18 cellular contexts compared by ENCODE assay signal in the genomic region with DNA sequence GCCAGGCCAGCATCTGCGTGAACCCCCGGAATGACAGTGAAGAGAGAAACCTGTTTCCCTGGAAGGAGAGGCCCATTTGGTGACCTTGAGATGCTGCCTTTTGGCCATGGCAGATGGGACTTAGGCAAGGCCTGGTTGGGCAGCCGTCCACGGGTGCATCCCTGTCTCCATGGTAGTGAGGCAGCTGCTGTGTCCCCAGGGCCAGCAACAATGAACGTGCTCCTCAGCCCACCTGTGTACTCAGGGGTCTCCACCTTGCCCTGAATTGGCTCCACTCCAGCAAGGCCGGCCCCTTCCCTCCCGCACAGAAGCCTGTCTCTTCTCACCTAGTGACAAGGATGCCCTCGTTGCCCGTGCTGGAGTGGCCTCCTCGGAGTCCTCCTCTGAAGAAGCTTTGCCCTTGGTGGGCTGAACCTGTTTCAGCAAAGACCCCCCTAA.
A peak's percentile ranks its signal among the peaks of the same experiment; 100 is the strongest.
DNase-seq lines count a peak whose midpoint lies in the region; ATAC-seq and TF ChIP-seq lines count a peak whose summit lies in the region.
"Had no signal": no experiment of that assay in that cellular context is flagged by ENCODE, and none has a peak within 500 bp of the region (broad histone marks: within the 10 kb centered on the region; RNA-seq: fewer than 3 reads in every experiment).

No MANE protein-coding gene starts in this region.

- no peak for TF ChIP-seq POLR2A in stomach (IDR thresholded peaks at IDR 0.05)

- no peak for TF ChIP-seq CTCF in stomach (IDR thresholded peaks at IDR 0.05)
- TF ChIP-seq CTCF in BE2C (IDR thresholded peaks at IDR 0.05; ENCODE audit: low read depth, low read length): no peak

- H3K27me3 ChIP-seq in stomach (peaks cover 0 to 79% (median 0%) of the 10 kb centered on the region in 3 donors), BE2C (no peaks in the 10 kb centered on the region)

- H3K27ac ChIP-seq in stomach: no peak overlapping the region
- H3K27ac ChIP-seq: A549, C4-2B, GM23248, HL-60 had no signal

- H3K36me3 Mint-ChIP-seq in activated T-cell treated with anti-CD3 and anti-CD28 coated beads, Interleukin-2, amount 50 U/mL, for 24 hours (ENCODE audit: low read depth): no peaks in the 10 kb centered on the region
- no peaks in the 10 kb centered on the region for H3K36me3 Mint-ChIP-seq in activated T-cell treated with anti-CD3 and anti-CD28 coated beads, Interleukin-2, amount 50 U/mL, for 4 hours (ENCODE audit: insufficient read depth)
- H3K36me3 Mint-ChIP-seq in natural killer cell treated with Interleukin-12 subunit alpha and Interleukin-12 subunit beta and Interleukin-15 and Interleukin-18, amount 100 ng/mL, for 72 hours: no peaks in the 10 kb centered on the region

- intact Hi-C loops in stomach (cut with DNase I; ENCODE audit: low total_unique reads): no loop called here

- H3K4me3 ChIP-seq in stomach: no peak overlapping the region
- no peak overlapping the region for H3K4me3 ChIP-seq in BE2C (ENCODE audit: low read depth, low read length)
- H3K4me3 ChIP-seq: A549, GM23248 had no signal

- no peak overlapping the region for H3K4me3 Mint-ChIP-seq in activated T-cell treated with anti-CD3 and anti-CD28 coated beads, Interleukin-2, amount 50 U/mL, for 24 hours
- H3K4me3 Mint-ChIP-seq in activated T-cell treated with anti-CD3 and anti-CD28 coated beads, Interleukin-2, amount 50 U/mL, for 4 hours: no peak overlapping the region
- no peak overlapping the region for H3K4me3 Mint-ChIP-seq in natural killer cell treated with Interleukin-12 subunit alpha and Interleukin-12 subunit beta and Interleukin-15 and Interleukin-18, amount 100 ng/mL, for 72 hours

- H3K36me3 ChIP-seq in stomach (no peaks in the 10 kb centered on the region), BE2C (no peaks in the 10 kb centered on the region)

- H3K4me1 ChIP-seq in stomach (no peaks in the 10 kb centered on the region), BE2C (no peaks in the 10 kb centered on the region)
- H3K4me1 ChIP-seq: A549 had no signal

- no peaks in the 10 kb centered on the region for H3K4me1 Mint-ChIP-seq in activated T-cell treated with anti-CD3 and anti-CD28 coated beads, Interleukin-2, amount 50 U/mL, for 24 hours (ENCODE audit: low read depth)
- H3K4me1 Mint-ChIP-seq in activated T-cell treated with anti-CD3 and anti-CD28 coated beads, Interleukin-2, amount 50 U/mL, for 4 hours (ENCODE audit: low read depth): no peaks in the 10 kb centered on the region
- H3K4me1 Mint-ChIP-seq in natural killer cell treated with Interleukin-12 subunit alpha and Interleukin-12 subunit beta and Interleukin-15 and Interleukin-18, amount 100 ng/mL, for 72 hours (ENCODE audit: low read depth in 2 of 2): no peaks in the 10 kb centered on the region

- no peak overlapping the region for H3K27ac Mint-ChIP-seq in activated T-cell treated with anti-CD3 and anti-CD28 coated beads, Interleukin-2, amount 50 U/mL, for 24 hours
- H3K27ac Mint-ChIP-seq in natural killer cell treated with Interleukin-12 subunit alpha and Interleukin-12 subunit beta and Interleukin-15 and Interleukin-18, amount 100 ng/mL, for 72 hours: no peak overlapping the region

- TF ChIP-seq EP300 in stomach (IDR thresholded peaks at IDR 0.05): no peak

- WGBS in stomach, 5 donors: 69 to 78% (median 77%) methylated on average over 9 to 10 of the region's 10 CpGs

- no peaks in the 10 kb centered on the region for H3K27me3 Mint-ChIP-seq in activated T-cell treated with anti-CD3 and anti-CD28 coated beads, Interleukin-2, amount 50 U/mL, for 24 hours
- H3K27me3 Mint-ChIP-seq in activated T-cell treated with anti-CD3 and anti-CD28 coated beads, Interleukin-2, amount 50 U/mL, for 4 hours (ENCODE audit: low read depth): no peaks in the 10 kb centered on the region
- H3K27me3 Mint-ChIP-seq in natural killer cell treated with Interleukin-12 subunit alpha and Interleukin-12 subunit beta and Interleukin-15 and Interleukin-18, amount 100 ng/mL, for 72 hours: no peaks in the 10 kb centered on the region

- peak; percentile 18 for DNase-seq in activated T-cell treated with anti-CD3 and anti-CD28 coated beads, Interleukin-2, amount 50 U/mL, for 24 hours
- DNase-seq in activated T-cell treated with anti-CD3 and anti-CD28 coated beads, Interleukin-2, amount 50 U/mL, for 4 hours: no peak
- DNase-seq in activated CD8-positive, alpha-beta memory T cell treated with anti-CD3 and anti-CD28 coated beads, Interleukin-2, amount 50 U/mL, for 48 hours: peak; percentile 36
- DNase-seq in natural killer cell treated with Interleukin-12 subunit alpha and Interleukin-12 subunit beta and Interleukin-15 and Interleukin-18, amount 100 ng/mL, for 72 hours (ENCODE audit: low spot score): peak; percentile 47
- peak; percentile 22 for DNase-seq in stomach
- DNase-seq in BE2C: no peak
- DNase-seq in SKM-1 treated with dmso at 0.1 percent for 144 hours (lab: John Stamatoyannopoulos, UW; ENCODE audit: unreplicated experiment): no peak
- DNase-seq: DND-41, GM23248, NCI-H187, NCI-H2171 treated with DMSO at 0.1 percent for 48 hours, NCI-H774, RPMI8226 had no signal

- no peaks in the 10 kb centered on the region for H3K9me3 Mint-ChIP-seq in activated T-cell treated with anti-CD3 and anti-CD28 coated beads, Interleukin-2, amount 50 U/mL, for 24 hours
- no peaks in the 10 kb centered on the region for H3K9me3 Mint-ChIP-seq in activated T-cell treated with anti-CD3 and anti-CD28 coated beads, Interleukin-2, amount 50 U/mL, for 4 hours
- no peaks in the 10 kb centered on the region for H3K9me3 Mint-ChIP-seq in natural killer cell treated with Interleukin-12 subunit alpha and Interleukin-12 subunit beta and Interleukin-15 and Interleukin-18, amount 100 ng/mL, for 72 hours

- ATAC-seq in activated T-cell treated with anti-CD3 and anti-CD28 coated beads, Interleukin-2, amount 50 U/mL, for 4 hours: no peak
- no peak for ATAC-seq in natural killer cell treated with Interleukin-12 subunit alpha and Interleukin-12 subunit beta and Interleukin-15 and Interleukin-18, amount 100 ng/mL, for 72 hours
- ATAC-seq in GM21529 (IDR thresholded peaks at IDR 0.05; ENCODE audit: unreplicated experiment): no peak
- ATAC-seq: A549, HCT116 had no signal

- H3K9me3 ChIP-seq in stomach (no peaks in the 10 kb centered on the region), BE2C (no peaks in the 10 kb centered on the region; the same call in 1 of the 2 replicates)
- H3K9me3 ChIP-seq: A549 had no signal

Comparison
In these comparisons a context has a peak if more than half of its experiments do, and no peak if none do; other contexts are left out.
1. DNase-seq: peak in activated T-cell treated with anti-CD3 and anti-CD28 coated beads, Interleukin-2, amount 50 U/mL, for 24 hours (single experiment), activated CD8-positive, alpha-beta memory T cell treated with anti-CD3 and anti-CD28 coated beads, Interleukin-2, amount 50 U/mL, for 48 hours (single experiment), natural killer cell treated with Interleukin-12 subunit alpha and Interleukin-12 subunit beta and Interleukin-15 and Interleukin-18, amount 100 ng/mL, for 72 hours (single experiment) and stomach (single experiment); none in activated T-cell treated with anti-CD3 and anti-CD28 coated beads, Interleukin-2, amount 50 U/mL, for 4 hours (single experiment), BE2C (single experiment) and SKM-1 treated with dmso at 0.1 percent for 144 hours (single experiment).